In the genomic region with DNA sequence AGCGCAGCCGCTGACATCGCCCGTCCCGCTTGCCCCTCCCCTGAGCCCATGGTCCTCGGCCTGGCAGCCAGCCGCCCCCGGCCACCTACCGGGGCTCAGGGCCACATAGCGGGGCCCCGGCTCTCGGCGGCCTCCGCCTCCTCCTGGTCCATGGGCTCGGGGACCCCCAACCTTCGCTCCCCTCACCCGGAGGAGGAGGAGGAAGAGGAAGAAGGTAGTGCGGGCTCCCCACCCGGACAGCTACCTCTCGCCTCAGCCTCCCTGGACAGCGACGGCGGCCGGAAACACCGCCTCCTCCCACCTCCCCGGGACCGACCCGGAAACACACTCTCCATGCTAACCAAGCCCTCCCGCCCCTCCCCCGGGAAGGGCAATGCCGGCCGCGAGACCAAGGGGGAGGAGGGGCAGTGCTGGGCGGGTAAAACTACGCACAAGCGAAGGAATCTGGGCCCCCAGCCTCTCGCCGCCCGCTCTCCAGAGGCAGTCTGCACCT, we compare ENCODE assay signal across 1 cellular context.
TF ChIP-seq lines count a peak whose summit lies in the region.

Gene KIAA0319L (minus strand): TSS at position 286 of the 493 bp plus-strand sequence. CDS start 2,912 bp downstream, outside the sequence.

TF ChIP-seq in HepG2, 621 proteins besides CTCF, POLR2A, EP300 and RAD21 (continued from another document and continues in another):
- TF ChIP-seq, protein P1, sequence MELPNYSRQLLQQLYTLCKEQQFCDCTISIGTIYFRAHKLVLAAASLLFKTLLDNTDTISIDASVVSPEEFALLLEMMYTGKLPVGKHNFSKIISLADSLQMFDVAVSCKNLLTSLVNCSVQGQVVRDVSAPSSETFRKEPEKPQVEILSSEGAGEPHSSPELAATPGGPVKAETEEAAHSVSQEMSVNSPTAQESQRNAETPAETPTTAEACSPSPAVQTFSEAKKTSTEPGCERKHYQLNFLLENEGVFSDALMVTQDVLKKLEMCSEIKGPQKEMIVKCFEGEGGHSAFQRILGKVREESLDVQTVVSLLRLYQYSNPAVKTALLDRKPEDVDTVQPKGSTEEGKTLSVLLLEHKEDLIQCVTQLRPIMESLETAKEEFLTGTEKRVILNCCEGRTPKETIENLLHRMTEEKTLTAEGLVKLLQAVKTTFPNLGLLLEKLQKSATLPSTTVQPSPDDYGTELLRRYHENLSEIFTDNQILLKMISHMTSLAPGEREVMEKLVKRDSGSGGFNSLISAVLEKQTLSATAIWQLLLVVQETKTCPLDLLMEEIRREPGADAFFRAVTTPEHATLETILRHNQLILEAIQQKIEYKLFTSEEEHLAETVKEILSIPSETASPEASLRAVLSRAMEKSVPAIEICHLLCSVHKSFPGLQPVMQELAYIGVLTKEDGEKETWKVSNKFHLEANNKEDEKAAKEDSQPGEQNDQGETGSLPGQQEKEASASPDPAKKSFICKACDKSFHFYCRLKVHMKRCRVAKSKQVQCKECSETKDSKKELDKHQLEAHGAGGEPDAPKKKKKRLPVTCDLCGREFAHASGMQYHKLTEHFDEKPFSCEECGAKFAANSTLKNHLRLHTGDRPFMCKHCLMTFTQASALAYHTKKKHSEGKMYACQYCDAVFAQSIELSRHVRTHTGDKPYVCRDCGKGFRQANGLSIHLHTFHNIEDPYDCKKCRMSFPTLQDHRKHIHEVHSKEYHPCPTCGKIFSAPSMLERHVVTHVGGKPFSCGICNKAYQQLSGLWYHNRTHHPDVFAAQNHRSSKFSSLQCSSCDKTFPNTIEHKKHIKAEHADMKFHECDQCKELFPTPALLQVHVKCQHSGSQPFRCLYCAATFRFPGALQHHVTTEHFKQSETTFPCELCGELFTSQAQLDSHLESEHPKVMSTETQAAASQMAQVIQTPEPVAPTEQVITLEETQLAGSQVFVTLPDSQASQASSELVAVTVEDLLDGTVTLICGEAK (IDR thresholded peaks at IDR 0.05): no peak
- TF ChIP-seq, protein P1 (CRISPR knock-in tag; IDR thresholded peaks at IDR 0.05): no peak
- TF ChIP-seq ZNF83 (CRISPR knock-in tag; IDR thresholded peaks at IDR 0.05; ENCODE audit: borderline replicate concordance) (no peak), ZBTB42 (CRISPR knock-in tag; IDR thresholded peaks at IDR 0.05) (peak; percentile 70; the same call in 1 of the 2 replicates), RORA (CRISPR knock-in tag; IDR thresholded peaks at IDR 0.05) (no peak), RARG (CRISPR knock-in tag; IDR thresholded peaks at IDR 0.05; ENCODE audit: low read depth) (no peak), CREM (IDR thresholded peaks at IDR 0.05) (no peak), CREM (CRISPR knock-in tag; IDR thresholded peaks at IDR 0.05) (no peak), MEF2D (CRISPR knock-in tag; IDR thresholded peaks at IDR 0.05) (no peak), RXRA (CRISPR knock-in tag; IDR thresholded peaks at IDR 0.05) (no peak; the same call in 1 of the 2 replicates), TFDP1 (CRISPR knock-in tag; IDR thresholded peaks at IDR 0.05; ENCODE audit: borderline replicate concordance) (no peak; the same call in 1 of the 2 replicates), FOXA3 (CRISPR knock-in tag; IDR thresholded peaks at IDR 0.05) (no peak), ZNF205 (CRISPR knock-in tag; IDR thresholded peaks at IDR 0.05) (no peak), NAIF1 (CRISPR knock-in tag; IDR thresholded peaks at IDR 0.05; ENCODE audit: borderline replicate concordance) (peak; percentile 45; the same call in 1 of the 2 replicates), ZNF484 (CRISPR knock-in tag; IDR thresholded peaks at IDR 0.05; ENCODE audit: borderline replicate concordance, low read depth) (no peak), TMF1 (CRISPR knock-in tag; IDR thresholded peaks at IDR 0.05; ENCODE audit: low read depth) (0 out of 2 replicates have a peak, but pooled peaks have one; percentile 55), ZNF235 (CRISPR knock-in tag; IDR thresholded peaks at IDR 0.05; ENCODE audit: borderline replicate concordance) (no peak), ZNF253 (CRISPR knock-in tag; IDR thresholded peaks at IDR 0.05; ENCODE audit: borderline replicate concordance) (no peak), YY1 (IDR thresholded peaks at IDR 0.05; ENCODE audit: insufficient read depth, insufficient replicate concordance, low read depth, low read length) (no peak), SRSF1 (optimal IDR thresholded peaks at IDR 0.05; ENCODE audit: low read depth, low read length) (peak; percentile 59), TEF (CRISPR knock-in tag; IDR thresholded peaks at IDR 0.05) (no peak), SAFB2 (CRISPR knock-in tag; IDR thresholded peaks at IDR 0.05; ENCODE audit: borderline replicate concordance, low read depth) (no peak; the same call in 1 of the 2 replicates), ZNF101 (CRISPR knock-in tag; IDR thresholded peaks at IDR 0.05; ENCODE audit: borderline replicate concordance, low read depth) (no peak), ZNF577 (CRISPR knock-in tag; IDR thresholded peaks at IDR 0.05; ENCODE audit: borderline replicate concordance, low read depth) (no peak), TAF15 (IDR thresholded peaks at IDR 0.05; ENCODE audit: low read depth, low read length, poor library complexity, severe bottlenecking) (no peak), TBX2 (CRISPR knock-in tag; IDR thresholded peaks at IDR 0.05; ENCODE audit: borderline replicate concordance) (0 out of 2 replicates have a peak, but pooled peaks have one; percentile 56), ZNF792 (CRISPR knock-in tag; IDR thresholded peaks at IDR 0.05) (no peak), HDAC6 (IDR thresholded peaks at IDR 0.05; ENCODE audit: low read depth, low read length) (no peak), ZNF598 (CRISPR knock-in tag; IDR thresholded peaks at IDR 0.05; ENCODE audit: borderline replicate concordance) (no peak), ISX (CRISPR knock-in tag; conservative IDR thresholded peaks at IDR 0.05) (no peak), ZSCAN22 (CRISPR knock-in tag; IDR thresholded peaks at IDR 0.05) (0 out of 2 replicates have a peak, but pooled peaks have one; percentile 5), ZNF430 (CRISPR knock-in tag; IDR thresholded peaks at IDR 0.05) (no peak)
- TF ChIP-seq, protein P2, sequence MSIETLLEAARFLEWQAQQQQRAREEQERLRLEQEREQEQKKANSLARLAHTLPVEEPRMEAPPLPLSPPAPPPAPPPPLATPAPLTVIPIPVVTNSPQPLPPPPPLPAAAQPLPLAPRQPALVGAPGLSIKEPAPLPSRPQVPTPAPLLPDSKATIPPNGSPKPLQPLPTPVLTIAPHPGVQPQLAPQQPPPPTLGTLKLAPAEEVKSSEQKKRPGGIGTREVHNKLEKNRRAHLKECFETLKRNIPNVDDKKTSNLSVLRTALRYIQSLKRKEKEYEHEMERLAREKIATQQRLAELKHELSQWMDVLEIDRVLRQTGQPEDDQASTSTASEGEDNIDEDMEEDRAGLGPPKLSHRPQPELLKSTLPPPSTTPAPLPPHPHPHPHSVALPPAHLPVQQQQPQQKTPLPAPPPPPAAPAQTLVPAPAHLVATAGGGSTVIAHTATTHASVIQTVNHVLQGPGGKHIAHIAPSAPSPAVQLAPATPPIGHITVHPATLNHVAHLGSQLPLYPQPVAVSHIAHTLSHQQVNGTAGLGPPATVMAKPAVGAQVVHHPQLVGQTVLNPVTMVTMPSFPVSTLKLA (IDR thresholded peaks at IDR 0.05): no peak
- TF ChIP-seq, protein P3, sequence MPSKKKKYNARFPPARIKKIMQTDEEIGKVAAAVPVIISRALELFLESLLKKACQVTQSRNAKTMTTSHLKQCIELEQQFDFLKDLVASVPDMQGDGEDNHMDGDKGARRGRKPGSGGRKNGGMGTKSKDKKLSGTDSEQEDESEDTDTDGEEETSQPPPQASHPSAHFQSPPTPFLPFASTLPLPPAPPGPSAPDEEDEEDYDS (CRISPR knock-in tag; IDR thresholded peaks at IDR 0.05): peak; percentile 57; the same call in 1 of the 2 replicates
- TF ChIP-seq, protein P4, sequence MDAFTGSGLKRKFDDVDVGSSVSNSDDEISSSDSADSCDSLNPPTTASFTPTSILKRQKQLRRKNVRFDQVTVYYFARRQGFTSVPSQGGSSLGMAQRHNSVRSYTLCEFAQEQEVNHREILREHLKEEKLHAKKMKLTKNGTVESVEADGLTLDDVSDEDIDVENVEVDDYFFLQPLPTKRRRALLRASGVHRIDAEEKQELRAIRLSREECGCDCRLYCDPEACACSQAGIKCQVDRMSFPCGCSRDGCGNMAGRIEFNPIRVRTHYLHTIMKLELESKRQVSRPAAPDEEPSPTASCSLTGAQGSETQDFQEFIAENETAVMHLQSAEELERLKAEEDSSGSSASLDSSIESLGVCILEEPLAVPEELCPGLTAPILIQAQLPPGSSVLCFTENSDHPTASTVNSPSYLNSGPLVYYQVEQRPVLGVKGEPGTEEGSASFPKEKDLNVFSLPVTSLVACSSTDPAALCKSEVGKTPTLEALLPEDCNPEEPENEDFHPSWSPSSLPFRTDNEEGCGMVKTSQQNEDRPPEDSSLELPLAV (CRISPR knock-in tag; conservative IDR thresholded peaks at IDR 0.05; ENCODE audit: low read depth): no peak
- TF ChIP-seq, protein P5, sequence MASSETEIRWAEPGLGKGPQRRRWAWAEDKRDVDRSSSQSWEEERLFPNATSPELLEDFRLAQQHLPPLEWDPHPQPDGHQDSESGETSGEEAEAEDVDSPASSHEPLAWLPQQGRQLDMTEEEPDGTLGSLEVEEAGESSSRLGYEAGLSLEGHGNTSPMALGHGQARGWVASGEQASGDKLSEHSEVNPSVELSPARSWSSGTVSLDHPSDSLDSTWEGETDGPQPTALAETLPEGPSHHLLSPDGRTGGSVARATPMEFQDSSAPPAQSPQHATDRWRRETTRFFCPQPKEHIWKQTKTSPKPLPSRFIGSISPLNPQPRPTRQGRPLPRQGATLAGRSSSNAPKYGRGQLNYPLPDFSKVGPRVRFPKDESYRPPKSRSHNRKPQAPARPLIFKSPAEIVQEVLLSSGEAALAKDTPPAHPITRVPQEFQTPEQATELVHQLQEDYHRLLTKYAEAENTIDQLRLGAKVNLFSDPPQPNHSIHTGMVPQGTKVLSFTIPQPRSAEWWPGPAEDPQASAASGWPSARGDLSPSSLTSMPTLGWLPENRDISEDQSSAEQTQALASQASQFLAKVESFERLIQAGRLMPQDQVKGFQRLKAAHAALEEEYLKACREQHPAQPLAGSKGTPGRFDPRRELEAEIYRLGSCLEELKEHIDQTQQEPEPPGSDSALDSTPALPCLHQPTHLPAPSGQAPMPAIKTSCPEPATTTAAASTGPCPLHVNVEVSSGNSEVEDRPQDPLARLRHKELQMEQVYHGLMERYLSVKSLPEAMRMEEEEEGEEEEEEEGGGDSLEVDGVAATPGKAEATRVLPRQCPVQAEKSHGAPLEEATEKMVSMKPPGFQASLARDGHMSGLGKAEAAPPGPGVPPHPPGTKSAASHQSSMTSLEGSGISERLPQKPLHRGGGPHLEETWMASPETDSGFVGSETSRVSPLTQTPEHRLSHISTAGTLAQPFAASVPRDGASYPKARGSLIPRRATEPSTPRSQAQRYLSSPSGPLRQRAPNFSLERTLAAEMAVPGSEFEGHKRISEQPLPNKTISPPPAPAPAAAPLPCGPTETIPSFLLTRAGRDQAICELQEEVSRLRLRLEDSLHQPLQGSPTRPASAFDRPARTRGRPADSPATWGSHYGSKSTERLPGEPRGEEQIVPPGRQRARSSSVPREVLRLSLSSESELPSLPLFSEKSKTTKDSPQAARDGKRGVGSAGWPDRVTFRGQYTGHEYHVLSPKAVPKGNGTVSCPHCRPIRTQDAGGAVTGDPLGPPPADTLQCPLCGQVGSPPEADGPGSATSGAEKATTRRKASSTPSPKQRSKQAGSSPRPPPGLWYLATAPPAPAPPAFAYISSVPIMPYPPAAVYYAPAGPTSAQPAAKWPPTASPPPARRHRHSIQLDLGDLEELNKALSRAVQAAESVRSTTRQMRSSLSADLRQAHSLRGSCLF (CRISPR knock-in tag; IDR thresholded peaks at IDR 0.05; ENCODE audit: borderline replicate concordance): no peak
- TF ChIP-seq, protein P6, sequence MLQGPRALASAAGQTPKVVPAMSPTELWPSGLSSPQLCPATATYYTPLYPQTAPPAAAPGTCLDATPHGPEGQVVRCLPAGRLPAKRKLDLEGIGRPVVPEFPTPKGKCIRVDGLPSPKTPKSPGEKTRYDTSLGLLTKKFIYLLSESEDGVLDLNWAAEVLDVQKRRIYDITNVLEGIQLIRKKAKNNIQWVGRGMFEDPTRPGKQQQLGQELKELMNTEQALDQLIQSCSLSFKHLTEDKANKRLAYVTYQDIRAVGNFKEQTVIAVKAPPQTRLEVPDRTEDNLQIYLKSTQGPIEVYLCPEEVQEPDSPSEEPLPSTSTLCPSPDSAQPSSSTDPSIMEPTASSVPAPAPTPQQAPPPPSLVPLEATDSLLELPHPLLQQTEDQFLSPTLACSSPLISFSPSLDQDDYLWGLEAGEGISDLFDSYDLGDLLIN (CRISPR knock-in tag; IDR thresholded peaks at IDR 0.05; ENCODE audit: borderline replicate concordance): 0 out of 2 replicates have a peak, but pooled peaks have one; percentile 23
